ENCODE assay signal across 11 cellular contexts in genomic region chr3:10703875-10704274, GRCh38.
DNase-seq lines count a peak whose midpoint lies in the region; ATAC-seq and TF ChIP-seq lines count a peak whose summit lies in the region.
"Had no signal": no experiment of that assay in that cellular context is flagged by ENCODE, and none has a peak within 500 bp of the region (broad histone marks: within the 10 kb centered on the region; RNA-seq: fewer than 3 reads in every experiment).

No MANE protein-coding gene starts in this region.

- H3K36me3 Mint-ChIP-seq in glutamatergic neuron (ENCODE audit: unreplicated experiment) = no peaks in the 10 kb centered on the region
- no peaks in the 10 kb centered on the region for H3K36me3 Mint-ChIP-seq in natural killer cell

- peaks cover 35% of the 10 kb centered on the region for H3K27me3 ChIP-seq in RWPE2 (ENCODE audit: insufficient read depth, poor library complexity, severe bottlenecking)

- ATAC-seq in RWPE2 (ENCODE audit: low read depth) (peak; percentile 32; the same call in 1 of the 3 replicates), GM19023 (IDR thresholded peaks at IDR 0.05; ENCODE audit: unreplicated experiment) (no peak), natural killer cell (no peak)
- ATAC-seq: pancreas had no signal

- peak; percentile 12 for DNase-seq in AG08395 (ENCODE audit: low spot score)
- no peak for DNase-seq in RWPE2 (ENCODE audit: low spot score)
- DNase-seq in glutamatergic neuron = peak; percentile 56
- DNase-seq in posterior vena cava (ENCODE audit: low spot score) = no peak
- DNase-seq in natural killer cell = no peak
- DNase-seq in cardiac septum (ENCODE audit: low spot score) = no peak
- DNase-seq: esophagus squamous epithelium, NCI-H510A, pancreas had no signal

- H3K4me1 Mint-ChIP-seq in glutamatergic neuron (ENCODE audit: low read depth, unreplicated experiment) (peaks cover 15% of the 10 kb centered on the region), natural killer cell (no peaks in the 10 kb centered on the region)

- intact Hi-C loops in posterior vena cava (cut with DNase I) = no loop called here
- intact Hi-C loops in natural killer cell (cut with micrococcal nuclease) = no loop called here
- intact Hi-C loops in cardiac septum (cut with DNase I) = no loop called here

- no peak overlapping the region for H3K27ac ChIP-seq in RWPE2 (ENCODE audit: poor library complexity, severe bottlenecking)
- H3K27ac ChIP-seq: esophagus squamous epithelium, pancreas had no signal

- TF ChIP-seq CTCF in GM12873 (IDR thresholded peaks at IDR 0.05; ENCODE audit: insufficient read depth, low read depth, low read length, missing control alignments) = peak; percentile 51
- no peak for TF ChIP-seq CTCF in RWPE2 (IDR thresholded peaks at IDR 0.05; ENCODE audit: poor library complexity, severe bottlenecking)
- peak; percentile 52 for TF ChIP-seq CTCF in glutamatergic neuron (IDR thresholded peaks at IDR 0.05; ENCODE audit: partially characterized antibody, unreplicated experiment)
- no peak for TF ChIP-seq CTCF in natural killer cell (IDR thresholded peaks at IDR 0.05)

- H3K36me3 ChIP-seq in RWPE2 (ENCODE audit: low read depth) = no peaks in the 10 kb centered on the region
- H3K36me3 ChIP-seq: esophagus squamous epithelium, pancreas had no signal

- H3K27ac Mint-ChIP-seq in glutamatergic neuron (ENCODE audit: unreplicated experiment) (no peak overlapping the region), natural killer cell (no peak overlapping the region)

- peaks cover 6% of the 10 kb centered on the region for H3K9me3 Mint-ChIP-seq in glutamatergic neuron (ENCODE audit: unreplicated experiment)
- H3K9me3 Mint-ChIP-seq in natural killer cell = no peaks in the 10 kb centered on the region

- H3K27me3 Mint-ChIP-seq in glutamatergic neuron (ENCODE audit: unreplicated experiment) (peaks cover 14% of the 10 kb centered on the region), natural killer cell (ENCODE audit: low read depth in 2 of 2) (peaks cover 38 to 69% of the 10 kb centered on the region in 2 donors)

- H3K4me3 Mint-ChIP-seq in glutamatergic neuron (ENCODE audit: unreplicated experiment) (no peak overlapping the region), natural killer cell (no peak overlapping the region)

- no peaks in the 10 kb centered on the region for H3K9me3 ChIP-seq in RWPE2 (ENCODE audit: severe bottlenecking)
- H3K9me3 ChIP-seq: esophagus squamous epithelium, pancreas had no signal

- H3K4me1 ChIP-seq in RWPE2 (ENCODE audit: insufficient read depth, poor library complexity, severe bottlenecking) = no peaks in the 10 kb centered on the region

- H3K4me3 ChIP-seq in RWPE2 (ENCODE audit: severe bottlenecking) = no peak overlapping the region
- H3K4me3 ChIP-seq: esophagus squamous epithelium, pancreas had no signal

Comparison
In these comparisons a context has a peak if more than half of its experiments do, and no peak if none do; other contexts are left out.
1. DNase-seq: peak in AG08395 (single experiment) and glutamatergic neuron (single experiment); none in RWPE2 (single experiment), posterior vena cava (single experiment), natural killer cell (single experiment) and cardiac septum (single experiment).
2. CTCF ChIP-seq: peak in GM12873 (single experiment) and glutamatergic neuron (single experiment); none in RWPE2 (single experiment) and natural killer cell (single experiment).